ENCODE assay signal across 21 cellular contexts in genomic region chr14:101224356-101225115, GRCh38.
DNase-seq lines count a peak whose midpoint lies in the region; ATAC-seq and TF ChIP-seq lines count a peak whose summit lies in the region.
"Had no signal": no experiment of that assay in that cellular context is flagged by ENCODE, and none has a peak within 500 bp of the region (broad histone marks: within the 10 kb centered on the region; RNA-seq: fewer than 3 reads in every experiment).

No MANE protein-coding gene starts in this region.

- H3K9me3 ChIP-seq in DND-41 (ENCODE audit: insufficient read depth, low read length, severe bottlenecking): no peaks in the 10 kb centered on the region
- no peaks in the 10 kb centered on the region for H3K9me3 ChIP-seq in endodermal cell (ENCODE audit: control insufficient read depth, low read length)
- H3K9me3 ChIP-seq: left ventricle myocardium inferior had no signal

- intact Hi-C loops in sciatic nerve (cut with DNase I): no loop called here

- peak overlapping the region; percentile 61 for H3K4me2 ChIP-seq in DND-41 (ENCODE audit: insufficient read depth, low read length)

- no peaks in the 10 kb centered on the region for H3K27me3 ChIP-seq in DND-41 (ENCODE audit: insufficient read depth, low read length, poor library complexity)
- H3K27me3 ChIP-seq in endodermal cell (ENCODE audit: control insufficient read depth, insufficient read depth, low read length, poor library complexity, severe bottlenecking): no peaks in the 10 kb centered on the region

- H3K4me1 ChIP-seq in DND-41 (ENCODE audit: insufficient read depth, low read length): peaks cover 55% of the 10 kb centered on the region
- no peaks in the 10 kb centered on the region for H3K4me1 ChIP-seq in endodermal cell (ENCODE audit: control insufficient read depth, insufficient read depth, low read length)
- H3K4me1 ChIP-seq: left ventricle myocardium inferior, parathyroid adenoma had no signal

- 84 to 90% methylated on average over 12 to 22 of the region's 22 CpGs for WGBS in endodermal cell (ENCODE audit: insufficient coverage in 1 of 2, insufficient read length in 1 of 2), 2 experiments

- H3K79me2 ChIP-seq in DND-41 (ENCODE audit: insufficient read depth, low read length): no peaks in the 10 kb centered on the region
- H3K79me2 ChIP-seq: parathyroid adenoma had no signal

- peak; percentile 10 for DNase-seq in DND-41
- DNase-seq in NCI-H524 (lab: John Stamatoyannopoulos, UW): peak; percentile 14 to 74
- DNase-seq in endodermal cell: peak; percentile 49
- peak; percentile 42 for DNase-seq in sciatic nerve (ENCODE audit: low spot score)
- DNase-seq in AG08395 (ENCODE audit: low spot score): no peak
- DNase-seq in immature natural killer cell: no peak
- DNase-seq: activated B cell treated with CpG ODN at 0.5 μM for 24 hours; activated naive CD4-positive, alpha-beta T cell; anterior cingulate cortex; DMS53; Karpas-422; left ventricle myocardium inferior; NCI-H1105; NK-92 treated with Interleukin-12 subunit alpha and Interleukin-12 subunit beta, amount 100 ng/mL, for 24 hours; stimulated activated CD4-positive, alpha-beta T cell treated with anti-CD3 and anti-CD28 coated beads, Interleukin-4, amount 100 ng/mL, for 4 hours had no signal

- H3K36me3 ChIP-seq in DND-41 (ENCODE audit: insufficient read depth, low read length) (no peaks in the 10 kb centered on the region), endodermal cell (ENCODE audit: control insufficient read depth, insufficient read depth, low read length) (no peaks in the 10 kb centered on the region)
- H3K36me3 ChIP-seq: left ventricle myocardium inferior had no signal

- H3K9ac ChIP-seq in DND-41 (ENCODE audit: low read depth, low read length): peak overlapping the region; percentile 62
- H3K9ac ChIP-seq in endodermal cell (ENCODE audit: extremely low read depth, low read length, poor library complexity, severe bottlenecking): no peak overlapping the region
- H3K9ac ChIP-seq: parathyroid adenoma had no signal

- ATAC-seq in DND-41 (ENCODE audit: insufficient read depth, low read depth): no peak
- no peak for ATAC-seq in sciatic nerve
- ATAC-seq in HG03039 (IDR thresholded peaks at IDR 0.05; ENCODE audit: unreplicated experiment): no peak
- ATAC-seq: HCT116 had no signal

- no peaks in the 10 kb centered on the region for H4K20me1 ChIP-seq in DND-41 (ENCODE audit: insufficient read depth, low read length)

- H3K4me3 Mint-ChIP-seq in endodermal cell: no peak overlapping the region
- no peak overlapping the region for H3K4me3 Mint-ChIP-seq in immature natural killer cell
- H3K4me3 Mint-ChIP-seq: activated B cell treated with CpG ODN at 0.5 μM for 24 hours; T-helper 1 cell treated with Interleukin-12 subunit alpha and Interleukin-12 subunit beta and Interleukin-4 antibody, amounts not matched to agents 30 μg/mL and 1 μg/mL, for 36 hours had no signal

- H3K36me3 Mint-ChIP-seq in endodermal cell (ENCODE audit: low read depth): no peaks in the 10 kb centered on the region
- H3K36me3 Mint-ChIP-seq in immature natural killer cell: no peaks in the 10 kb centered on the region

- peak; percentile 36 for TF ChIP-seq CTCF in DND-41 (IDR thresholded peaks at IDR 0.05; ENCODE audit: borderline replicate concordance, extremely low read depth, low read length, poor library complexity, severe bottlenecking)
- TF ChIP-seq CTCF in endodermal cell (conservative IDR thresholded peaks at IDR 0.05): peak; percentile 37

- no peak overlapping the region for H2AFZ ChIP-seq in DND-41 (ENCODE audit: low read depth, low read length)
- H2AFZ ChIP-seq: parathyroid adenoma had no signal

- H3K9me3 Mint-ChIP-seq in endodermal cell: peaks cover 4% of the 10 kb centered on the region
- peaks cover 0 to 2% (median 0%) of the 10 kb centered on the region in 6 donors for H3K9me3 Mint-ChIP-seq in immature natural killer cell
- H3K9me3 Mint-ChIP-seq: activated B cell treated with CpG ODN at 0.5 μM for 24 hours; T-helper 1 cell treated with Interleukin-12 subunit alpha and Interleukin-12 subunit beta and Interleukin-4 antibody, amounts not matched to agents 30 μg/mL and 1 μg/mL, for 36 hours had no signal

- H3K27ac Mint-ChIP-seq in endodermal cell (no peak overlapping the region), immature natural killer cell (no peak overlapping the region)
- H3K27ac Mint-ChIP-seq: activated B cell treated with CpG ODN at 0.5 μM for 24 hours; T-helper 1 cell treated with Interleukin-12 subunit alpha and Interleukin-12 subunit beta and Interleukin-4 antibody, amounts not matched to agents 30 μg/mL and 1 μg/mL, for 36 hours had no signal

- H3K27me3 Mint-ChIP-seq in endodermal cell (ENCODE audit: insufficient read depth): peaks cover 1% of the 10 kb centered on the region
- H3K27me3 Mint-ChIP-seq in immature natural killer cell (ENCODE audit: low read depth in 3 of 3): peaks cover 0 to 8% (median 3%) of the 10 kb centered on the region in 3 donors

- peaks cover 3% of the 10 kb centered on the region for H3K4me1 Mint-ChIP-seq in endodermal cell
- H3K4me1 Mint-ChIP-seq in immature natural killer cell: no peaks in the 10 kb centered on the region
- H3K4me1 Mint-ChIP-seq: activated B cell treated with CpG ODN at 0.5 μM for 24 hours had no signal

- peak overlapping the region; percentile 96 for H3K27ac ChIP-seq in DND-41 (ENCODE audit: low read length)
- peak overlapping the region; percentile 99 for H3K27ac ChIP-seq in endodermal cell (ENCODE audit: low read depth, low read length)
- H3K27ac ChIP-seq: C4-2B, left ventricle myocardium inferior, parathyroid adenoma had no signal

- H3K4me3 ChIP-seq in DND-41 (ENCODE audit: low read depth in 1 of 2, low read length in 2 of 2): no peak overlapping the region
- H3K4me3 ChIP-seq in endodermal cell (ENCODE audit: low read length): no peak overlapping the region
- H3K4me3 ChIP-seq: left ventricle myocardium inferior, smooth muscle cell had no signal

Comparison
In these comparisons a context has a peak if more than half of its experiments do, and no peak if none do; other contexts are left out.
1. DNase-seq: peak in DND-41 (single experiment), NCI-H524 (2 of 2), endodermal cell (single experiment) and sciatic nerve (single experiment); none in AG08395 (single experiment) and immature natural killer cell (0 of 3).